In genomic region chr3:61936344-61936937, GRCh38 we compare ENCODE assay signal across 9 cellular contexts.
DNase-seq lines count a peak whose midpoint lies in the region; ATAC-seq, FAIRE-seq and TF ChIP-seq lines count a peak whose summit lies in the region.
"Had no signal": no experiment of that assay in that cellular context is flagged by ENCODE, and none has a peak within 500 bp of the region (broad histone marks: within the 10 kb centered on the region; RNA-seq: fewer than 3 reads in every experiment).

No MANE protein-coding gene starts in this region.

- CTCF ChIA-PET in MCF 10A (lab: Yijun Ruan, JAX) = interaction anchor here (0.7 to 1.9 kb wide), 23 partner anchors 8 to 407 kb away, joined by 3 to 9 read pairs (median 4); no protein-coding TSS in a partner anchor

- H3K36me3 ChIP-seq in cardiac muscle cell (no peaks in the 10 kb centered on the region), right atrium auricular region (no peaks in the 10 kb centered on the region), psoas muscle (ENCODE audit: insufficient read depth in 1 of 2, low read depth in 1 of 2) (no peaks in the 10 kb centered on the region)

- FAIRE-seq in GM12892 (lab: Jason Lieb, UNC) = no peak

- POLR2A ChIA-PET in MCF 10A (lab: Yijun Ruan, JAX) = interaction anchor here (0.6 to 0.8 kb wide), 2 partner anchors 20 to 77 kb away, joined by 3 to 5 read pairs; no protein-coding TSS in a partner anchor

- intact Hi-C loops in MCF 10A (cut with micrococcal nuclease) (no loop called here), psoas muscle (cut with DNase I) (no loop called here)

- ATAC-seq in psoas muscle = peak in 1 of 4 donors; percentile 40

- H3K4me1 ChIP-seq in cardiac muscle cell (ENCODE audit: low read depth) = no peaks in the 10 kb centered on the region
- H3K4me1 ChIP-seq in right atrium auricular region = peaks cover 0 to 6% of the 10 kb centered on the region in 2 donors
- peaks cover 17% of the 10 kb centered on the region for H3K4me1 ChIP-seq in psoas muscle

- no peak overlapping the region for H3K4me3 Mint-ChIP-seq in MCF 10A (ENCODE audit: unreplicated experiment)
- H3K4me3 Mint-ChIP-seq: activated naive CD8-positive, alpha-beta T cell treated with anti-CD3 and anti-CD28 coated beads, Interleukin-2, amount 10 ng/mL, durations not matched to agents 7 days and 5 days had no signal

- no peaks in the 10 kb centered on the region for H3K4me1 Mint-ChIP-seq in MCF 10A (ENCODE audit: insufficient read depth, unreplicated experiment)
- H3K4me1 Mint-ChIP-seq: activated naive CD8-positive, alpha-beta T cell treated with anti-CD3 and anti-CD28 coated beads, Interleukin-2, amount 10 ng/mL, durations not matched to agents 7 days and 5 days had no signal

- H3K27ac Mint-ChIP-seq in MCF 10A (ENCODE audit: low read depth, unreplicated experiment) = no peak overlapping the region
- H3K27ac Mint-ChIP-seq: activated naive CD8-positive, alpha-beta T cell treated with anti-CD3 and anti-CD28 coated beads, Interleukin-2, amount 10 ng/mL, durations not matched to agents 7 days and 5 days had no signal

- peak; percentile 74 for TF ChIP-seq CTCF in cardiac muscle cell (IDR thresholded peaks at IDR 0.05; ENCODE audit: low read depth, low read length)
- TF ChIP-seq CTCF in right atrium auricular region (IDR thresholded peaks at IDR 0.05) = peak in 1 of 2 donors; percentile 55
- peak; percentile 45 for TF ChIP-seq CTCF in MCF 10A (IDR thresholded peaks at IDR 0.05; ENCODE audit: unreplicated experiment)
- peak; percentile 37 for TF ChIP-seq CTCF in psoas muscle (IDR thresholded peaks at IDR 0.05)

- no peak for TF ChIP-seq POLR2A in GM12892 (IDR thresholded peaks at IDR 0.05; ENCODE audit: low read depth, low read length)

- WGBS in psoas muscle, 3 donors = 82 to 88% (median 88%) methylated on average over 6 of the region's 6 CpGs

- H3K27me3 ChIP-seq in cardiac muscle cell = no peaks in the 10 kb centered on the region
- no peaks in the 10 kb centered on the region for H3K27me3 ChIP-seq in right atrium auricular region
- H3K27me3 ChIP-seq in psoas muscle (ENCODE audit: insufficient read depth in 3 of 3, low read length in 2 of 3) = no peaks in the 10 kb centered on the region

- no peak overlapping the region for H3K4me3 ChIP-seq in cardiac muscle cell
- no peak overlapping the region for H3K4me3 ChIP-seq in right atrium auricular region
- no peak overlapping the region for H3K4me3 ChIP-seq in psoas muscle

- DNase-seq in cardiac muscle cell (ENCODE audit: low read depth in 1 of 2, low spot score in 1 of 2) (peak; percentile 38 to 50), right atrium auricular region (ENCODE audit: low spot score) (no peak), HuH-7 (ENCODE audit: low spot score) (peak; percentile 4), MCF 10A (ENCODE audit: unreplicated experiment) (peak; percentile 46), psoas muscle (peak in 1 of 2 donors; percentile 25), NCI-H2107 treated with DMSO at 0.1 percent for 48 hours (lab: John Stamatoyannopoulos, UW; ENCODE audit: unreplicated experiment) (no peak), NCI-H2196 (lab: John Stamatoyannopoulos, UW; ENCODE audit: unreplicated experiment) (no peak), GM12892 (ENCODE audit: insufficient read length) (no peak)
- DNase-seq: activated naive CD8-positive, alpha-beta T cell treated with anti-CD3 and anti-CD28 coated beads, Interleukin-2, amount 10 ng/mL, durations not matched to agents 7 days and 5 days had no signal

- no TSS peak for BruUV-seq in MCF 10A (replicated peaks; lab: Mats Ljungman, UMichigan)

- peaks cover 9% of the 10 kb centered on the region for H3K9me3 Mint-ChIP-seq in MCF 10A (ENCODE audit: unreplicated experiment)
- H3K9me3 Mint-ChIP-seq: activated naive CD8-positive, alpha-beta T cell treated with anti-CD3 and anti-CD28 coated beads, Interleukin-2, amount 10 ng/mL, durations not matched to agents 7 days and 5 days had no signal

- H3K9me3 ChIP-seq in cardiac muscle cell (ENCODE audit: low read depth) = no peaks in the 10 kb centered on the region
- no peaks in the 10 kb centered on the region for H3K9me3 ChIP-seq in right atrium auricular region
- peaks cover 3% of the 10 kb centered on the region for H3K9me3 ChIP-seq in psoas muscle

- no peak overlapping the region for H3K27ac ChIP-seq in cardiac muscle cell
- no peak overlapping the region for H3K27ac ChIP-seq in right atrium auricular region
- H3K27ac ChIP-seq in psoas muscle = no peak overlapping the region

- H3K36me3 Mint-ChIP-seq in MCF 10A (ENCODE audit: insufficient read depth, unreplicated experiment) = peaks cover 7% of the 10 kb centered on the region
- H3K36me3 Mint-ChIP-seq: activated naive CD8-positive, alpha-beta T cell treated with anti-CD3 and anti-CD28 coated beads, Interleukin-2, amount 10 ng/mL, durations not matched to agents 7 days and 5 days had no signal

- H3K27me3 Mint-ChIP-seq in MCF 10A (ENCODE audit: insufficient read depth, unreplicated experiment) = no peaks in the 10 kb centered on the region
- H3K27me3 Mint-ChIP-seq: activated naive CD8-positive, alpha-beta T cell treated with anti-CD3 and anti-CD28 coated beads, Interleukin-2, amount 10 ng/mL, durations not matched to agents 7 days and 5 days had no signal

Comparison
In these comparisons a context has a peak if more than half of its experiments do, and no peak if none do; other contexts are left out.
1. DNase-seq: peak in cardiac muscle cell (2 of 2), HuH-7 (single experiment) and MCF 10A (single experiment); none in right atrium auricular region (single experiment), NCI-H2107 treated with DMSO at 0.1 percent for 48 hours (single experiment), NCI-H2196 (single experiment) and GM12892 (single experiment).